26 cellular contexts compared by ENCODE assay signal in the genomic region with DNA sequence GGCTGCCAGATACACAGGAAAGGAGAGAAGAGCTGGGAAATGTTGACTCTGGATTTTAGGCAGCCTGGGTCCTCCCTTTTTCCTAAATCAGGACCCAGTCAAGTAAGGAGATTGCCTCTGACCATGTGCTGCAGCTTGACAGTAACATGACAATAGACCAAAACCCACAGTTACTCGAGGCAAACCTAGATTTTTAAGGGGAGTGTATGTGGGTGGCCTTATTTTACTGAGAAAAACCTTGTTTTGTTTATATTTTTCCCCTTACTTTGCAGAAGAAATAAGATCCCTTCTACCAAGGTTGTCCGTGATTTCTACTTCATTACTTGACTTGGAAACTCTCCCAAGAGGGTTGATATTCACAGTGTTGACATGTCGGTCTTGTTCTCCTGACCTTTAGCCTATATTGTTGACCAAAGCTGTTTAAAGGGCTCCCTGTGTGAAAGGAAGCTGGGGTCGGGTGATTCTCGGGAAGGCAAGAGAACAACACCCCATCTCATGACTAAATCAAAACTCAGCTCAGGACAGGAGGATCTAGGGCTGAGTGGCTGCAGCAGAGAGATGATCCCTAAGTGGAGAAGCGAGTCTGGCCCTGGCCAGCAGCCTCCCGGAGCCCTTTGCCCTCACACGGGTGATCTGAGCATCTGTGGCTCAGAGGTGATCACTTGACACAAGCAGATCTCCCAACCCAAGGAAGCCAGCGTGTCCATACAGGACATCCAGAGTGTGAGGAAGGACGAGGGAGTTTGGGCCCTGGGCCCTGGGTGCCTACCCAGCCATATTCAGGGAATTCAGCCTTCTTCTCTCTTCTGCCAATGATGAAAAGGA. TPM values are rescaled to one million over a fixed set of nuclear protein-coding genes. Genes with fewer than 3 reads are reported as not detected.
DNase-seq lines count a peak whose midpoint lies in the region; ATAC-seq and TF ChIP-seq lines count a peak whose summit lies in the region.
"Had no signal": no experiment of that assay in that cellular context is flagged by ENCODE, and none has a peak within 500 bp of the region (broad histone marks: within the 10 kb centered on the region; RNA-seq: fewer than 3 reads in every experiment).

No MANE protein-coding gene starts in this region.

- intact Hi-C loops in mucosa of descending colon (cut with DNase I, micrococcal nuclease) (no loop called here), lower lobe of right lung (cut with DNase I) (no loop called here)

- TF ChIP-seq CTCF in chondrocyte (IDR thresholded peaks at IDR 0.05) = no peak
- no peak for TF ChIP-seq CTCF in mucosa of descending colon (IDR thresholded peaks at IDR 0.05)
- no peak for TF ChIP-seq CTCF in lower lobe of right lung (IDR thresholded peaks at IDR 0.05)

- H3K4me3 Mint-ChIP-seq in chondrocyte (ENCODE audit: unreplicated experiment) = no peak overlapping the region
- H3K4me3 Mint-ChIP-seq: activated naive CD4-positive, alpha-beta T cell treated with anti-CD3 and anti-CD28 coated beads for 36 hours; CD4-positive, CD25-positive, alpha-beta regulatory T cell; H9; natural killer cell; T-helper 1 cell treated with Interleukin-12 subunit alpha and Interleukin-12 subunit beta and Interleukin-4 antibody, amounts not matched to agents 30 μg/mL and 1 μg/mL, for 36 hours had no signal

- H3K4me1 Mint-ChIP-seq in chondrocyte (ENCODE audit: low read depth) = peaks cover 33% of the 10 kb centered on the region
- H3K4me1 Mint-ChIP-seq: CD4-positive, CD25-positive, alpha-beta regulatory T cell; natural killer cell had no signal

- no peak overlapping the region for H3K4me3 ChIP-seq in HUES48 (ENCODE audit: low read depth, low read length)
- no peak overlapping the region for H3K4me3 ChIP-seq in mucosa of descending colon
- H3K4me3 ChIP-seq in lower lobe of right lung = no peak overlapping the region
- H3K4me3 ChIP-seq: colonic mucosa, uterus had no signal

- H3K4me1 ChIP-seq in HUES48 (ENCODE audit: control insufficient read depth, insufficient read depth, low read length) (no peaks in the 10 kb centered on the region), mucosa of descending colon (ENCODE audit: low read depth) (peaks cover 15% of the 10 kb centered on the region), lower lobe of right lung (peaks cover 36% of the 10 kb centered on the region)
- H3K4me1 ChIP-seq: foreskin keratinocyte, uterus had no signal

- H3K9me3 Mint-ChIP-seq in chondrocyte (ENCODE audit: low read depth) = no peaks in the 10 kb centered on the region
- H3K9me3 Mint-ChIP-seq: activated naive CD4-positive, alpha-beta T cell treated with anti-CD3 and anti-CD28 coated beads for 36 hours; H9; natural killer cell; T-helper 1 cell treated with Interleukin-12 subunit alpha and Interleukin-12 subunit beta and Interleukin-4 antibody, amounts not matched to agents 30 μg/mL and 1 μg/mL, for 36 hours had no signal

- peak overlapping the region; percentile 27 for H3K27ac Mint-ChIP-seq in chondrocyte (ENCODE audit: unreplicated experiment)
- H3K27ac Mint-ChIP-seq: activated naive CD4-positive, alpha-beta T cell treated with anti-CD3 and anti-CD28 coated beads for 36 hours; H9; natural killer cell; T-helper 1 cell treated with Interleukin-12 subunit alpha and Interleukin-12 subunit beta and Interleukin-4 antibody, amounts not matched to agents 30 μg/mL and 1 μg/mL, for 36 hours had no signal

- no peaks in the 10 kb centered on the region for H3K36me3 Mint-ChIP-seq in chondrocyte (ENCODE audit: low read depth)
- H3K36me3 Mint-ChIP-seq: CD4-positive, CD25-positive, alpha-beta regulatory T cell; natural killer cell had no signal

- no peaks in the 10 kb centered on the region for H3K27me3 Mint-ChIP-seq in chondrocyte (ENCODE audit: low read depth)

- ATAC-seq in left lobe of liver (peak; percentile 49), mucosa of descending colon (no peak), lower lobe of right lung (no peak)
- ATAC-seq: foreskin keratinocyte, natural killer cell had no signal

- H3K9me3 ChIP-seq in HUES48 (ENCODE audit: control insufficient read depth, insufficient read depth, low read length) (no peaks in the 10 kb centered on the region), mucosa of descending colon (no peaks in the 10 kb centered on the region), lower lobe of right lung (no peaks in the 10 kb centered on the region)
- H3K9me3 ChIP-seq: colonic mucosa, uterus had no signal

- DNase-seq in chondrocyte (ENCODE audit: low spot score) (no peak), left lobe of liver (ENCODE audit: low spot score) (peak; percentile 39), renal cortical epithelial cell (ENCODE audit: low read depth) (peak; percentile 20), mucosa of descending colon (no peak), lower lobe of right lung (no peak), activated T-cell treated with anti-CD3 and anti-CD28 coated beads for 4 hours (no peak)
- no peak for DNase-seq in stimulated activated CD4-positive, alpha-beta T cell treated with anti-CD3 and anti-CD28 coated beads, Interleukin-4, amount 100 ng/mL, for 24 hours
- DNase-seq: ACHN; activated CD4-positive, alpha-beta T cell treated with anti-CD3 and anti-CD28 coated beads, Interleukin-2, amount 50 U/mL, for 48 hours; activated naive CD4-positive, alpha-beta T cell treated with anti-CD3 and anti-CD28 coated beads for 36 hours; activated T-cell treated with anti-CD3 and anti-CD28 coated beads, Interleukin-2, amount 50 U/mL, for 1 hour; CD4-positive, CD25-positive, alpha-beta regulatory T cell; foreskin keratinocyte; H9; mesenchymal stem cell; MM.1S; natural killer cell; NCI-H146; NCI-H2171; NCI-H774; OCI-M1; retina; uterus had no signal

- H3K9ac ChIP-seq in HUES48 (ENCODE audit: low read depth, low read length) = no peak overlapping the region

- H3K27ac ChIP-seq in HUES48 (ENCODE audit: low read depth, low read length) (peak overlapping the region; percentile 0), lower lobe of right lung (no peak overlapping the region)
- H3K27ac ChIP-seq: colonic mucosa, foreskin keratinocyte, uterus had no signal

- H3K27me3 ChIP-seq in HUES48 (ENCODE audit: control insufficient read depth, insufficient read depth, low read length) (peaks cover 3% of the 10 kb centered on the region; the same call in 1 of the 2 replicates), lower lobe of right lung (ENCODE audit: low read depth) (no peaks in the 10 kb centered on the region)
- H3K27me3 ChIP-seq: colonic mucosa, uterus had no signal

- H3K36me3 ChIP-seq in HUES48 (ENCODE audit: control insufficient read depth, insufficient read depth, low read length) (no peaks in the 10 kb centered on the region), mucosa of descending colon (ENCODE audit: low read depth) (no peaks in the 10 kb centered on the region), lower lobe of right lung (no peaks in the 10 kb centered on the region)
- H3K36me3 ChIP-seq: colonic mucosa, uterus had no signal

RNA-seq across cellular contexts. Expression of a gene that starts 31.0 kb away (rescaled TPM):
- total RNA-seq in chondrocyte (0.46 to 1.0 TPM (median 0.82 TPM) in 3 replicates), left lobe of liver (7.4 TPM), renal cortical epithelial cell (0.69 and 1.0 TPM in 2 replicates), mucosa of descending colon (10 to 100 TPM; 34.3 to 72.2 (median 67.7) TPM), lower lobe of right lung (204 TPM)
- total RNA-seq: activated naive CD4-positive, alpha-beta T cell treated with anti-CD3 and anti-CD28 coated beads for 36 hours; CD4-positive, CD25-positive, alpha-beta regulatory T cell; natural killer cell had no signal

Comparison
In these comparisons a context has a peak if more than half of its experiments do, and no peak if none do; other contexts are left out.
1. DNase-seq: peak in left lobe of liver (single experiment) and renal cortical epithelial cell (single experiment); none in chondrocyte (single experiment), mucosa of descending colon (0 of 3), lower lobe of right lung (single experiment), stimulated activated CD4-positive, alpha-beta T cell treated with anti-CD3 and anti-CD28 coated beads, Interleukin-4, amount 100 ng/mL, for 24 hours (single experiment) and activated T-cell treated with anti-CD3 and anti-CD28 coated beads for 4 hours (single experiment).